Comparison of ENCODE assay signal across 24 cellular contexts in the genomic region with DNA sequence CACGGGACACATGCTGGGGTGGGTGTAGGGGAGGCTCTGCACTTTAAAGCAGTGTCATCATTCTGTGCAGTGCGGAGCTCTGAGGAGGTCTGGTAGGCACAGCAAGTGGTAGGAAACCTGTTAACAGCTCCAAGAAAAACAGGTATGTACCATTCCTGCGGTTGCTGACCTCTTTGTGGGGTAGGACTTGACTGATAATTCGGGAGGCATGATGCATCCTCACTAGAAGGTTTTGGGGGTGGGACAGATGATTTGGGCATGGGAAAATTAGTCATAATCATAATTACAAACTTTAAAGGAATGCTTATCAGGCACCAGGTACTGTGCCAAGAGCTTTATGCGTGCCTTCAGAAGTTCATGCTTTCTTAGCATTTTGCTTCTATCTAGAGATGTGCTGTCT. TPM values are rescaled to one million over a fixed set of nuclear protein-coding genes. Genes with fewer than 3 reads are reported as not detected.
A peak's percentile ranks its signal among the peaks of the same experiment; 100 is the strongest.
DNase-seq lines count a peak whose midpoint lies in the region; ATAC-seq and TF ChIP-seq lines count a peak whose summit lies in the region.
"Had no signal": no experiment of that assay in that cellular context is flagged by ENCODE, and none has a peak within 500 bp of the region (broad histone marks: within the 10 kb centered on the region; RNA-seq: fewer than 3 reads in every experiment).

No MANE protein-coding gene starts in this region.

- DNase-seq in A172 (ENCODE audit: low spot score), result peak; percentile 92
- DNase-seq in astrocyte of the cerebellum (ENCODE audit: low read depth), result peak; percentile 66
- peak; percentile 83 for DNase-seq in fibroblast of the aortic adventitia (ENCODE audit: low read depth)
- no peak for DNase-seq in DMS 273 treated with DMSO at 0.1 percent for 48 hours (lab: John Stamatoyannopoulos, UW)
- no peak for DNase-seq in activated CD4-positive, alpha-beta T cell treated with anti-CD3 and anti-CD28 coated beads, Interleukin-2, amount 50 U/mL, for 4 hours
- no peak for DNase-seq in COLO668 (lab: John Stamatoyannopoulos, UW; ENCODE audit: unreplicated experiment)
- DNase-seq: activated CD4-positive, alpha-beta T cell treated with anti-CD3 and anti-CD28 coated beads, Interleukin-2, amount 10 ng/mL, durations not matched to agents 7 days and 5 days; activated CD8-positive, alpha-beta memory T cell treated with anti-CD3 and anti-CD28 coated beads, Interleukin-2, amount 50 U/mL, for 4 hours; activated gamma-delta T cell; amniotic stem cell; colonic mucosa; left colon; NCI-H1048; NCI-H2029; NK-92 treated with Interleukin-12 subunit alpha and Interleukin-12 subunit beta, amount 100 ng/mL, for 24 hours; RPMI8226; spleen; stimulated activated CD4-positive, alpha-beta T cell treated with anti-CD3 and anti-CD28 coated beads, Interleukin-4, amount 100 ng/mL, for 4 hours; upper lobe of right lung had no signal

- in situ Hi-C loops in astrocyte of the cerebellum (cut with HindIII; ENCODE audit: low sequenced_read_pairs), result no loop called here

- H3K27ac ChIP-seq in HEK293 (ENCODE audit: extremely low read depth, low read depth, low read length), result no peak overlapping the region
- H3K27ac ChIP-seq: C4-2B, colonic mucosa, gastroesophageal sphincter, KMS-11, spleen, upper lobe of right lung had no signal

- H3K36me3 ChIP-seq in HEK293 (ENCODE audit: control insufficient read depth in 2 of 2, insufficient read depth in 1 of 2, low read length in 2 of 2), result no peaks in the 10 kb centered on the region
- H3K36me3 ChIP-seq: colonic mucosa, gastroesophageal sphincter, spleen, upper lobe of right lung had no signal

- no peak for ATAC-seq in HG03565 (IDR thresholded peaks at IDR 0.05; ENCODE audit: unreplicated experiment)
- ATAC-seq: gastroesophageal sphincter, left colon, upper lobe of right lung had no signal

- no peaks in the 10 kb centered on the region for H3K9me3 ChIP-seq in HEK293 (ENCODE audit: control insufficient read depth, insufficient read depth, low read depth, low read length)
- H3K9me3 ChIP-seq: colonic mucosa, gastroesophageal sphincter, spleen, upper lobe of right lung had no signal

- no peak for TF ChIP-seq CTCF in HEK293 (tag by site-specific recombination; IDR thresholded peaks at IDR 0.05)
- TF ChIP-seq CTCF in astrocyte of the cerebellum (IDR thresholded peaks at IDR 0.05; ENCODE audit: low read depth, low read length, missing control alignments), result no peak
- no peak for TF ChIP-seq CTCF in fibroblast of the aortic adventitia (IDR thresholded peaks at IDR 0.05; ENCODE audit: insufficient read depth, low read length)

- CTCF ChIA-PET in HEK293 (lab: Yijun Ruan, JAX), result no interaction called here

- no peaks in the 10 kb centered on the region for H3K4me1 ChIP-seq in HEK293 (ENCODE audit: control insufficient read depth, insufficient read depth, low read length)
- H3K4me1 ChIP-seq: colonic mucosa, gastroesophageal sphincter had no signal

- H3K4me3 ChIP-seq in HEK293 (ENCODE audit: low read depth, low read length), result no peak overlapping the region
- H3K4me3 ChIP-seq in astrocyte of the cerebellum (ENCODE audit: low read depth, low read length), result no peak overlapping the region
- no peak overlapping the region for H3K4me3 ChIP-seq in fibroblast of the aortic adventitia (ENCODE audit: low read depth, low read length)
- H3K4me3 ChIP-seq: colonic mucosa, gastroesophageal sphincter, spleen, upper lobe of right lung had no signal

- POLR2A ChIA-PET in HEK293 (lab: Yijun Ruan, JAX), result no interaction called here

TF ChIP-seq in HEK293, 187 proteins besides CTCF, POLR2A, EP300 and RAD21:
- no peak for TF ChIP-seq ZFHX2 (tag by site-specific recombination; conservative IDR thresholded peaks at IDR 0.05)
- peak; percentile 68 for TF ChIP-seq SCRT2 (tag by site-specific recombination; IDR thresholded peaks at IDR 0.05)
- TF ChIP-seq ZNF138 (tag by site-specific recombination; IDR thresholded peaks at IDR 0.05; ENCODE audit: borderline replicate concordance), result no peak
- TF ChIP-seq, protein P1, sequence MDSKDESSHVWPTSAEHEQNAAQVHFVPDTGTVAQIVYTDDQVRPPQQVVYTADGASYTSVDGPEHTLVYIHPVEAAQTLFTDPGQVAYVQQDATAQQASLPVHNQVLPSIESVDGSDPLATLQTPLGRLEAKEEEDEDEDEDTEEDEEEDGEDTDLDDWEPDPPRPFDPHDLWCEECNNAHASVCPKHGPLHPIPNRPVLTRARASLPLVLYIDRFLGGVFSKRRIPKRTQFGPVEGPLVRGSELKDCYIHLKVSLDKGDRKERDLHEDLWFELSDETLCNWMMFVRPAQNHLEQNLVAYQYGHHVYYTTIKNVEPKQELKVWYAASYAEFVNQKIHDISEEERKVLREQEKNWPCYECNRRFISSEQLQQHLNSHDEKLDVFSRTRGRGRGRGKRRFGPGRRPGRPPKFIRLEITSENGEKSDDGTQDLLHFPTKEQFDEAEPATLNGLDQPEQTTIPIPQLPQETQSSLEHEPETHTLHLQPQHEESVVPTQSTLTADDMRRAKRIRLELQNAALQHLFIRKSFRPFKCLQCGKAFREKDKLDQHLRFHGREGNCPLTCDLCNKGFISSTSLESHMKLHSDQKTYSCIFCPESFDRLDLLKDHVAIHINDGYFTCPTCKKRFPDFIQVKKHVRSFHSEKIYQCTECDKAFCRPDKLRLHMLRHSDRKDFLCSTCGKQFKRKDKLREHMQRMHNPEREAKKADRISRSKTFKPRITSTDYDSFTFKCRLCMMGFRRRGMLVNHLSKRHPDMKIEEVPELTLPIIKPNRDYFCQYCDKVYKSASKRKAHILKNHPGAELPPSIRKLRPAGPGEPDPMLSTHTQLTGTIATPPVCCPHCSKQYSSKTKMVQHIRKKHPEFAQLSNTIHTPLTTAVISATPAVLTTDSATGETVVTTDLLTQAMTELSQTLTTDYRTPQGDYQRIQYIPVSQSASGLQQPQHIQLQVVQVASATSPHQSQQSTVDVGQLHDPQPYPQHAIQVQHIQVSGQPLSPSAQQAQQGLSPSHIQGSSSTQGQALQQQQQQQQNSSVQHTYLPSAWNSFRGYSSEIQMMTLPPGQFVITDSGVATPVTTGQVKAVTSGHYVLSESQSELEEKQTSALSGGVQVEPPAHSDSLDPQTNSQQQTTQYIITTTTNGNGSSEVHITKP (tag by site-specific recombination; IDR thresholded peaks at IDR 0.05), result peak; percentile 40
- TF ChIP-seq GLIS1 (tag by site-specific recombination; IDR thresholded peaks at IDR 0.05), result peak; percentile 97
- no peak for TF ChIP-seq KLF8 (tag by site-specific recombination; IDR thresholded peaks at IDR 0.05)
- TF ChIP-seq ZBTB11 (tag by site-specific recombination; conservative IDR thresholded peaks at IDR 0.05; ENCODE audit: low read depth), result no peak
- no peak for TF ChIP-seq ZNF701 (tag by site-specific recombination; IDR thresholded peaks at IDR 0.05)
- no peak for TF ChIP-seq ZNF350 (tag by site-specific recombination; IDR thresholded peaks at IDR 0.05)
- peak; percentile 27; the same call in 1 of the 2 replicates for TF ChIP-seq ZIC2 (tag by site-specific recombination; IDR thresholded peaks at IDR 0.05)

RNA-seq across cellular contexts. Expression of gene DOK1, which starts 9.7 kb away (rescaled TPM):
- 17.3 and 24.8 TPM in 2 replicates for total RNA-seq in A172 (2014; rRNA removed; shearing (Covaris generic))
- total RNA-seq in fibroblast of the aortic adventitia (ENCODE audit: low replicate concordance), result 11.4 and 36.9 TPM in 2 replicates

RNA-seq across cellular contexts. Expression of gene LOXL3, which starts 10.5 kb away (rescaled TPM):
- total RNA-seq in A172 (2014; rRNA removed; shearing (Covaris generic)), result 3.2 TPM in 2 replicates
- 11.9 and 18.5 TPM in 2 replicates for total RNA-seq in fibroblast of the aortic adventitia (ENCODE audit: low replicate concordance)

RNA-seq across cellular contexts. Expression of gene HTRA2, which starts 34.5 kb away (rescaled TPM):
- 58.0 and 70.3 TPM in 2 replicates for total RNA-seq in A172 (2014; rRNA removed; shearing (Covaris generic))
- 27.1 and 32.9 TPM in 2 replicates for total RNA-seq in fibroblast of the aortic adventitia (ENCODE audit: low replicate concordance)

RNA-seq across cellular contexts. Expression of gene AUP1, which starts 34.7 kb away (rescaled TPM):
- total RNA-seq in A172 (2014; rRNA removed; shearing (Covaris generic)), result 150 and 194 TPM in 2 replicates
- total RNA-seq in fibroblast of the aortic adventitia (ENCODE audit: low replicate concordance), result 18.1 and 88.0 TPM in 2 replicates

RNA-seq across cellular contexts. Expression of gene DQX1, which starts 38.2 kb away (rescaled TPM):
- total RNA-seq in A172 (2014; rRNA removed; shearing (Covaris generic)), result 0.17 TPM in 1 of 2 replicates, not detected in the other
- total RNA-seq in fibroblast of the aortic adventitia (ENCODE audit: low replicate concordance), result 0.27 TPM in 1 of 2 replicates, not detected in the other
- total RNA-seq: gastroesophageal sphincter, upper lobe of right lung had no signal

Comparison
In these comparisons a context has a peak if more than half of its experiments do, and no peak if none do; other contexts are left out.
1. DNase-seq: peak in A172 (single experiment), astrocyte of the cerebellum (single experiment) and fibroblast of the aortic adventitia (single experiment); none in DMS 273 treated with DMSO at 0.1 percent for 48 hours (single experiment), activated CD4-positive, alpha-beta T cell treated with anti-CD3 and anti-CD28 coated beads, Interleukin-2, amount 50 U/mL, for 4 hours (0 of 2) and COLO668 (single experiment).